Comparison of ENCODE assay signal across 12 cellular contexts in the genomic region with DNA sequence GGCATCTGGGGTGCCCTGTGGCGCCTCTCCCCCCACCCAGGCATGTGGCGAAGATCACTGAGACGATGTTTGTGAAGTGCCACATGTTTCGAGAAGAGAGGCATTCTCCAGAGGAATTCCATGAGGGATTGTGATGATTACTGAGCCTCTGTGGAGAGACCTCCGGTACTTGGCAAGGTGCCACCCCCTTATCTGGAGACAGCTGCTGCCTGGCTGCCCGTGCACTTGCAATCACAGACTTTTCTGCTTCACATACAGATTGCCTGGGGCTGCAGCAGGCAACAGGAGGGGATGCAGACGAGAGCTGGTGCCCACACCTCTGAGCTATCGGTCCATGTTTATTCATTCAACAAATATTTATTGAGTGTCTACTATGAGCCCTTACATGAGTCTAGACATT.
DNase-seq lines count a peak whose midpoint lies in the region; ATAC-seq and TF ChIP-seq lines count a peak whose summit lies in the region.
"Had no signal": no experiment of that assay in that cellular context is flagged by ENCODE, and none has a peak within 500 bp of the region (broad histone marks: within the 10 kb centered on the region; RNA-seq: fewer than 3 reads in every experiment).

No MANE protein-coding gene starts in this region.

- intact Hi-C loops in heart left ventricle (cut with DNase I): no loop called here
- intact Hi-C loops in Right ventricle myocardium inferior (cut with DNase I): no loop called here
- intact Hi-C loops in body of pancreas (cut with DNase I): no loop called here
- intact Hi-C loops in thyroid gland (cut with DNase I): loop anchor here (5.0 kb wide), 1 partner anchor 48 kb away; no protein-coding TSS in a partner anchor

- 16 to 21% (median 18%) methylated on average over 6 to 8 of the region's 8 CpGs for WGBS in heart left ventricle, 4 donors
- 10 to 19% methylated on average over 6 to 8 of the region's 8 CpGs for WGBS in body of pancreas, 2 donors
- WGBS in thyroid gland, 2 donors: 12 to 27% methylated on average over 5 to 8 of the region's 8 CpGs

- no peak for TF ChIP-seq POLR2A in heart left ventricle (IDR thresholded peaks at IDR 0.05)
- no peak for TF ChIP-seq POLR2A in body of pancreas (IDR thresholded peaks at IDR 0.05)
- no peak for TF ChIP-seq POLR2A in thyroid gland (IDR thresholded peaks at IDR 0.05)

- ATAC-seq in heart left ventricle: no peak
- no peak for ATAC-seq in Right ventricle myocardium inferior
- no peak for ATAC-seq in body of pancreas
- ATAC-seq: sciatic nerve had no signal

- H3K27ac ChIP-seq in heart left ventricle: no peak overlapping the region
- no peak overlapping the region for H3K27ac ChIP-seq in body of pancreas
- H3K27ac ChIP-seq in thyroid gland: peak overlapping the region in 1 of 3 donors; percentile 3
- H3K27ac ChIP-seq: PC-9, tibial artery had no signal

- H3K4me3 ChIP-seq in heart left ventricle (no peak overlapping the region), body of pancreas (no peak overlapping the region), thyroid gland (replicated peaks in 1 of 3) (no peak overlapping the region)
- H3K4me3 ChIP-seq: PC-9, tibial artery had no signal

- peaks cover 0 to 6% (median 0%) of the 10 kb centered on the region in 9 donors for H3K27me3 ChIP-seq in heart left ventricle
- no peaks in the 10 kb centered on the region for H3K27me3 ChIP-seq in body of pancreas
- no peaks in the 10 kb centered on the region for H3K27me3 ChIP-seq in thyroid gland
- H3K27me3 ChIP-seq: tibial artery had no signal

- peak in 3 of 5 donors; percentile 27 to 37 (median 30) for DNase-seq in heart left ventricle
- DNase-seq in Right ventricle myocardium inferior (ENCODE audit: missing footprints): no peak
- DNase-seq in NCI-H2227 treated with DMSO at 0.1 percent for 48 hours (lab: John Stamatoyannopoulos, UW): peak; percentile 73
- DNase-seq in body of pancreas: peak; percentile 24 to 61 (median 44)
- DNase-seq in thyroid gland: peak; percentile 77 to 80
- DNase-seq in activated effector memory CD4-positive, alpha-beta T cell treated with Interleukin-2 at 50 U/mL for 16 hours: no peak
- DNase-seq in effector CD8-positive, alpha-beta T cell (lab: John Stamatoyannopoulos, UW): no peak
- DNase-seq in AG08396 (ENCODE audit: low spot score): no peak
- DNase-seq: foreskin fibroblast, PC-9, tibial artery had no signal

- H3K4me1 ChIP-seq in heart left ventricle (no peaks in the 10 kb centered on the region), body of pancreas (no peaks in the 10 kb centered on the region), thyroid gland (peaks cover 0 to 14% of the 10 kb centered on the region in 2 donors)
- H3K4me1 ChIP-seq: tibial artery had no signal

- TF ChIP-seq CTCF in heart left ventricle (IDR thresholded peaks at IDR 0.05) (no peak), body of pancreas (IDR thresholded peaks at IDR 0.05) (no peak), thyroid gland (IDR thresholded peaks at IDR 0.05) (no peak)

- H3K9me3 ChIP-seq in heart left ventricle (no peaks in the 10 kb centered on the region), body of pancreas (no peaks in the 10 kb centered on the region), thyroid gland (no peaks in the 10 kb centered on the region)
- H3K9me3 ChIP-seq: tibial artery had no signal

- H3K36me3 ChIP-seq in heart left ventricle (no peaks in the 10 kb centered on the region), body of pancreas (replicated peaks in 1 of 2; ENCODE audit: insufficient read depth in 1 of 2, low read depth in 2 of 2) (no peaks in the 10 kb centered on the region), thyroid gland (no peaks in the 10 kb centered on the region)
- H3K36me3 ChIP-seq: tibial artery had no signal

Comparison
In these comparisons a context has a peak if more than half of its experiments do, and no peak if none do; other contexts are left out.
1. DNase-seq: peak in heart left ventricle (3 of 5), NCI-H2227 treated with DMSO at 0.1 percent for 48 hours (single experiment), body of pancreas (4 of 4) and thyroid gland (2 of 2); none in Right ventricle myocardium inferior (single experiment), activated effector memory CD4-positive, alpha-beta T cell treated with Interleukin-2 at 50 U/mL for 16 hours (single experiment), effector CD8-positive, alpha-beta T cell (single experiment) and AG08396 (single experiment).